8 cellular contexts compared by ENCODE assay signal in the genomic region with DNA sequence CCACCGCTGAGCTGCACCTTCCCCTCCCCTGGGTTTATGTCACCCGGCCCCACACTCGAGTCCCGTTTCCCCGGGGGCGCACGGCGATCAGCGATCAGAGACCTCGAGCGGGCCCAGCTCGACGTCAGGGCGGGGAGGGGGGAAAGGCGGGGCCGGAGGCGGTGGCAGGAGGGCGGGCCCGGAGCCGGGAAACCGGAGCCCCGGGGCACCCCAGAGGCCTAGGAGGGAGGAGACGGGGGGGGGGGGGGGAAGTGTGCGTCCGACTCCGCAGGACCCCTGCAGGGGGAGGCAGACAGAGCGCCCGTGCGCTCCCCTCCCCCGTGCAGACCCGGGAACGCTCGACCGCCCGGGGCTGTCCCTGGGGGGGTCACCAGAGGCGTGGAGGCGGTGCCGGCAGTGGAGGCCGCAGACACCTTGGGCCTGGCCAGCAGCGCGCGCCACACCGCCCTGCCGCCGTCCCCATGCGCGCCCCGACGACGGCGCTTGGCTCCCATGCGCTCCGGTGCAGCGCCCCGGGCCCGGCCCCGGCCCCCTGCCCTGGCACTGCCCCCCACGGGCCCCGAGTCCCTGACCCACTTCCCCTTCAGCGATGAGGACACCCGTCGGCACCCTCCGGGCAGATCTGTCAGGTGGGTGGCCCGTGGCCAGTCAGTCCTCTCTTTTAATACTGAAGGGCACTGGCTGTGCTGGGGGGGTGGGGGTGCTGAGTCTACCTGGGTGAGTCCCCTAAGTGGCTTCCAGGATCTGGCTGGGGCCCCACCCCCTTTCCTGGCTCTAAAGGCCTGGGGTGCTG. TPM values are rescaled to one million over a fixed set of nuclear protein-coding genes. Genes with fewer than 3 reads are reported as not detected.
DNase-seq lines count a peak whose midpoint lies in the region; ATAC-seq and TF ChIP-seq lines count a peak whose summit lies in the region.

No MANE protein-coding gene starts in this region.

- no peak overlapping the region for H3K4ac ChIP-seq in trophoblast cell (ENCODE audit: low read depth, low read length)

- H3K27me3 ChIP-seq in foreskin keratinocyte (peaks cover 58% of the 10 kb centered on the region), trophoblast cell (ENCODE audit: insufficient read depth, low read length) (peaks cover 24% of the 10 kb centered on the region)

- H3K14ac ChIP-seq in trophoblast cell (ENCODE audit: low read length), result no peak overlapping the region

- WGBS in trophoblast cell (ENCODE audit: extremely low coverage, insufficient coverage, insufficient read length), result no CpG with 5 or more reads among the region's 64 CpGs

- no peak overlapping the region for H4K91ac ChIP-seq in trophoblast cell (ENCODE audit: low read depth, low read length)

- no peak overlapping the region for H4K8ac ChIP-seq in trophoblast cell (ENCODE audit: low read depth, low read length)

- no peaks in the 10 kb centered on the region for H3K36me3 ChIP-seq in trophoblast cell (ENCODE audit: control insufficient read depth in 1 of 2, insufficient read depth in 2 of 2, low read length in 2 of 2)

- H3K79me2 ChIP-seq in trophoblast cell (ENCODE audit: control insufficient read depth, insufficient read depth, low read length, poor library complexity), result peaks cover 2% of the 10 kb centered on the region

- H3K4me3 ChIP-seq in trophoblast cell (ENCODE audit: low read depth, low read length), result no peak overlapping the region

- no peak overlapping the region for H2BK120ac ChIP-seq in trophoblast cell (ENCODE audit: insufficient read depth, low read length, poor library complexity)

- no peak overlapping the region for H3K9ac ChIP-seq in trophoblast cell (ENCODE audit: low read length)

- H2BK12ac ChIP-seq in trophoblast cell (ENCODE audit: low read length), result no peak overlapping the region

- H3K4me1 ChIP-seq in foreskin keratinocyte (no peaks in the 10 kb centered on the region), trophoblast cell (ENCODE audit: control insufficient read depth in 1 of 2, insufficient read depth in 2 of 2, low read length in 2 of 2) (peaks cover 5 to 12% of the 10 kb centered on the region in 2 experiments)

- peaks cover 9% of the 10 kb centered on the region for H3K9me3 ChIP-seq in trophoblast cell (ENCODE audit: insufficient read depth, low read depth, low read length)

- peak; percentile 51 for DNase-seq in D341Med (ENCODE audit: low spot score)
- DNase-seq in NCI-H510A treated with DMSO at 0.1 percent for 48 hours (lab: John Stamatoyannopoulos, UW), result peak; percentile 43
- DNase-seq in activated T-helper 1 cell treated with Interleukin-2 at 50 U/mL for 16 hours (ENCODE audit: low read depth), result peak; percentile 53
- no peak for DNase-seq in foreskin keratinocyte
- peak in 1 of 2 donors; percentile 48 for DNase-seq in trophoblast cell
- no peak for DNase-seq in NK-92 (lab: John Stamatoyannopoulos, UW; ENCODE audit: unreplicated experiment)
- no peak for DNase-seq in DMS79 treated with DMSO at 0.1 percent for 48 hours (lab: John Stamatoyannopoulos, UW)

- H2AK5ac ChIP-seq in trophoblast cell (ENCODE audit: low read length), result no peak overlapping the region

- no peak for TF ChIP-seq CTCF in foreskin keratinocyte (conservative IDR thresholded peaks at IDR 0.05)

- ATAC-seq in foreskin keratinocyte, result peak; percentile 8
- ATAC-seq in HG02870 (IDR thresholded peaks at IDR 0.05; ENCODE audit: unreplicated experiment), result no peak

- no peak overlapping the region for H3K18ac ChIP-seq in trophoblast cell (ENCODE audit: low read length)

- peak overlapping the region; percentile 49 for H3K4me2 ChIP-seq in trophoblast cell (ENCODE audit: low read length)

- no peak overlapping the region for H3K23ac ChIP-seq in trophoblast cell (ENCODE audit: low read length)

- H4K12ac ChIP-seq in trophoblast cell (ENCODE audit: low read depth, low read length), result no peak overlapping the region

- H2BK5ac ChIP-seq in trophoblast cell (ENCODE audit: low read depth, low read length, poor library complexity), result no peak overlapping the region

- H3K27ac ChIP-seq in foreskin keratinocyte (no peak overlapping the region), trophoblast cell (ENCODE audit: low read depth, low read length) (no peak overlapping the region)

- no peak overlapping the region for H2AFZ ChIP-seq in trophoblast cell (ENCODE audit: insufficient read depth, low read length, poor library complexity)

- peaks cover 2% of the 10 kb centered on the region for H3K79me1 ChIP-seq in trophoblast cell (ENCODE audit: low read length)

RNA-seq across cellular contexts. Expression of a gene that starts 11.8 kb away (rescaled TPM):
- 0.28 and 0.58 TPM in 2 replicates for total RNA-seq in foreskin keratinocyte
- polyA plus RNA-seq in foreskin keratinocyte, result 0.31 and 0.47 TPM in 2 replicates
- 1.2 and 1.3 TPM in 2 replicates for polyA plus RNA-seq in trophoblast cell (2013)

RNA-seq across cellular contexts. Expression of a gene that starts 28.8 kb away (rescaled TPM):
- 231 and 249 TPM in 2 replicates for total RNA-seq in foreskin keratinocyte
- polyA plus RNA-seq in foreskin keratinocyte, result 286 and 295 TPM in 2 replicates
- 163 and 166 TPM in 2 replicates for polyA plus RNA-seq in trophoblast cell (2013)

RNA-seq across cellular contexts. Expression of a gene that starts 51.8 kb away (rescaled TPM):
- total RNA-seq in foreskin keratinocyte, result 94.7 and 97.5 TPM in 2 replicates
- polyA plus RNA-seq in foreskin keratinocyte, result 97.5 and 102 TPM in 2 replicates
- polyA plus RNA-seq in trophoblast cell (2013), result 62.0 and 64.7 TPM in 2 replicates

Comparison
In these comparisons a context has a peak if more than half of its experiments do, and no peak if none do; other contexts are left out.
1. DNase-seq: peak in D341Med (single experiment), NCI-H510A treated with DMSO at 0.1 percent for 48 hours (single experiment) and activated T-helper 1 cell treated with Interleukin-2 at 50 U/mL for 16 hours (single experiment); none in foreskin keratinocyte (0 of 2), NK-92 (single experiment) and DMS79 treated with DMSO at 0.1 percent for 48 hours (single experiment).